Comparison of ENCODE assay signal across 28 cellular contexts in the genomic region with DNA sequence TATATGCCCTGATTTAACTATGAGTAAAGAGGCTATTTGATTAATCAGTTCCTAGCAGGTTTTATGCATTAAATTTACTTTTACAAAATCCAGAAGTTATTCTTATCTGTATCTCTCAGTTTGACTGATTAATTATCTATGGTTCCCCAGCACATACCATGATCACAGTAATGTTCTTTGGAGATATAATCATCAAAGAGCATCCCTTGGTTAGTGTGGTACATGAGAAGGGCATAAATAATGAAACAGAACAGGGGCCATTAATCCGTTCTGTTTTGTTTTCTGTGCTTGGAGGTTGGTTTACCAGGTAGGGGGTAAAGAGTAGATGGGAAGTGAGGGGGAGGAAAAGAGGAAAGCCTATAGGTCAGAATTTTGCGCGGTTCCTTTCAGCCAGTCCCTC.
"Had no signal": no experiment of that assay in that cellular context is flagged by ENCODE, and none has a peak within 500 bp of the region (broad histone marks: within the 10 kb centered on the region; RNA-seq: fewer than 3 reads in every experiment).

No MANE protein-coding gene starts in this region.

- H3K27ac Mint-ChIP-seq: activated CD4-positive, alpha-beta memory T cell treated with anti-CD3 and anti-CD28 coated beads, Interleukin-2, amount 10 ng/mL, durations not matched to agents 7 days and 5 days; activated CD4-positive, alpha-beta T cell treated with anti-CD3 and anti-CD28 coated beads for 36 hours; activated naive CD4-positive, alpha-beta T cell treated with anti-CD3 and anti-CD28 coated beads, Interleukin-2, amount 10 ng/mL, durations not matched to agents 7 days and 5 days; activated naive CD8-positive, alpha-beta T cell treated with anti-CD3 and anti-CD28 coated beads for 36 hours; activated T-helper 2 cell treated with anti-CD3 and anti-CD28 coated beads, Interferon-gamma antibody, Interleukin-2, Interleukin-4, amounts not matched to agents 10 μg/mL and 5 μg/mL and 100 μg/mL, durations not matched to agents 14 hours and 24 hours and 36 hours had no signal

- DNase-seq: activated CD4-positive, alpha-beta memory T cell treated with anti-CD3 and anti-CD28 coated beads, Interleukin-2, amount 10 ng/mL, durations not matched to agents 7 days and 5 days; activated CD4-positive, alpha-beta T cell treated with anti-CD3 and anti-CD28 coated beads for 36 hours; activated CD4-positive, alpha-beta T cell treated with anti-CD3 and anti-CD28 coated beads, Interleukin-2, amount 50 U/mL, for 1 hour; activated gamma-delta T cell treated with Interleukin-2 at 50 U/mL for 16 hours; activated naive CD4-positive, alpha-beta T cell treated with anti-CD3 and anti-CD28 coated beads, Interleukin-2, amount 10 ng/mL, durations not matched to agents 7 days and 5 days; activated naive CD8-positive, alpha-beta T cell treated with anti-CD3 and anti-CD28 coated beads for 36 hours; activated T-cell treated with anti-CD3 and anti-CD28 coated beads for 4 hours; activated T-cell treated with anti-CD3 and anti-CD28 coated beads, Interleukin-2, amount 50 U/mL, for 48 hours; brain microvascular endothelial cell; cerebellar nuclear complex; Kasumi-1; KBM-7; NCI-H1105 treated with DMSO at 0.1 percent for 48 hours; NCI-H1694; NCI-H2029; NCI-H2107; NCI-H2171 treated with DMSO at 0.1 percent for 48 hours; NCI-H226; NCI-H526; NK-92 treated with Interleukin-12 subunit alpha and Interleukin-12 subunit beta, amount 100 ng/mL, for 24 hours; Peyer's patch; Right ventricle myocardium superior; SJCRH30; T-helper 2 cell; WERI-Rb-1 had no signal

- H3K4me1 Mint-ChIP-seq: activated CD4-positive, alpha-beta memory T cell treated with anti-CD3 and anti-CD28 coated beads, Interleukin-2, amount 10 ng/mL, durations not matched to agents 7 days and 5 days; activated CD4-positive, alpha-beta T cell treated with anti-CD3 and anti-CD28 coated beads for 36 hours; activated naive CD4-positive, alpha-beta T cell treated with anti-CD3 and anti-CD28 coated beads, Interleukin-2, amount 10 ng/mL, durations not matched to agents 7 days and 5 days; activated naive CD8-positive, alpha-beta T cell treated with anti-CD3 and anti-CD28 coated beads for 36 hours had no signal

- ATAC-seq: activated CD4-positive, alpha-beta T cell treated with anti-CD3 and anti-CD28 coated beads for 36 hours had no signal

- H3K27me3 ChIP-seq: brain microvascular endothelial cell, cardiac muscle cell, Peyer's patch, SJCRH30 had no signal

- H3K9me3 ChIP-seq: Peyer's patch, SJCRH30 had no signal

- H3K36me3 Mint-ChIP-seq: activated naive CD4-positive, alpha-beta T cell treated with anti-CD3 and anti-CD28 coated beads, Interleukin-2, amount 10 ng/mL, durations not matched to agents 7 days and 5 days; activated naive CD8-positive, alpha-beta T cell treated with anti-CD3 and anti-CD28 coated beads for 36 hours had no signal

- H3K27me3 Mint-ChIP-seq: activated CD4-positive, alpha-beta memory T cell treated with anti-CD3 and anti-CD28 coated beads, Interleukin-2, amount 10 ng/mL, durations not matched to agents 7 days and 5 days; activated CD4-positive, alpha-beta T cell treated with anti-CD3 and anti-CD28 coated beads for 36 hours; activated naive CD4-positive, alpha-beta T cell treated with anti-CD3 and anti-CD28 coated beads, Interleukin-2, amount 10 ng/mL, durations not matched to agents 7 days and 5 days; activated naive CD8-positive, alpha-beta T cell treated with anti-CD3 and anti-CD28 coated beads for 36 hours had no signal

- H3K4me3 Mint-ChIP-seq: activated CD4-positive, alpha-beta memory T cell treated with anti-CD3 and anti-CD28 coated beads, Interleukin-2, amount 10 ng/mL, durations not matched to agents 7 days and 5 days; activated CD4-positive, alpha-beta T cell treated with anti-CD3 and anti-CD28 coated beads for 36 hours; activated naive CD4-positive, alpha-beta T cell treated with anti-CD3 and anti-CD28 coated beads, Interleukin-2, amount 10 ng/mL, durations not matched to agents 7 days and 5 days; activated naive CD8-positive, alpha-beta T cell treated with anti-CD3 and anti-CD28 coated beads for 36 hours had no signal

- H3K27ac ChIP-seq: brain microvascular endothelial cell, cardiac muscle cell, Peyer's patch, RWPE1, SJCRH30, WERI-Rb-1 had no signal

- H3K4me3 ChIP-seq: cardiac muscle cell, Peyer's patch, SJCRH30 had no signal

- H3K36me3 ChIP-seq: brain microvascular endothelial cell, cardiac muscle cell, Peyer's patch, SJCRH30, WERI-Rb-1 had no signal

- H3K9me3 Mint-ChIP-seq: activated CD4-positive, alpha-beta memory T cell treated with anti-CD3 and anti-CD28 coated beads, Interleukin-2, amount 10 ng/mL, durations not matched to agents 7 days and 5 days; activated naive CD4-positive, alpha-beta T cell treated with anti-CD3 and anti-CD28 coated beads, Interleukin-2, amount 10 ng/mL, durations not matched to agents 7 days and 5 days; activated naive CD8-positive, alpha-beta T cell treated with anti-CD3 and anti-CD28 coated beads for 36 hours; activated T-helper 2 cell treated with anti-CD3 and anti-CD28 coated beads, Interferon-gamma antibody, Interleukin-2, Interleukin-4, amounts not matched to agents 10 μg/mL and 5 μg/mL and 100 μg/mL, durations not matched to agents 14 hours and 24 hours and 36 hours had no signal

- H3K4me1 ChIP-seq: Peyer's patch, SJCRH30 had no signal
